Comparison of ENCODE assay signal across 11 cellular contexts in the genomic region with DNA sequence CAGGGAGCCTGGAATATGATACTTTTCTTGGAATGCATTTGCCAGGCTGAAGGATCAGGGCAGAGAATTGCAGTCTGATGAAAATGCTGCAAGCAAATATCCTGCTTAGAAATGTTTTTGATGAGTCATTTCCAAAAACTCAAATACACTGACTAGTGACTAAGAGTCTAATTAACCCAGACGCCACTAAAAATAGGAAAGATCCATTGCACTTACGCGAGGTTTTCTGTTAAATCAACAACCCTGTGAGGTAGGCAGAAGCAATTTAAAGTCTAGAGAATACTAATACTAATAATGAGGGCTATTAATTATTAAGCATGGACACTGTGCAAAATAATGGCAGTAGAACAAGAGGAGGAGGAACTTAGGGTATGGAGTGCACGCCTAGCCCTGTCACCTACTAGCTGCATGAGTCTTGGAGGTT.
DNase-seq lines count a peak whose midpoint lies in the region; ATAC-seq and TF ChIP-seq lines count a peak whose summit lies in the region.
"Had no signal": no experiment of that assay in that cellular context is flagged by ENCODE, and none has a peak within 500 bp of the region (broad histone marks: within the 10 kb centered on the region; RNA-seq: fewer than 3 reads in every experiment).

No MANE protein-coding gene starts in this region.

- intact Hi-C loops in thyroid gland (cut with DNase I), result no loop called here

- no peak overlapping the region for H3K4me3 ChIP-seq in thyroid gland (replicated peaks in 1 of 3)
- H3K4me3 ChIP-seq: HAP-1, testis had no signal

- no peaks in the 10 kb centered on the region for H3K4me1 ChIP-seq in thyroid gland
- H3K4me1 ChIP-seq: HAP-1, testis had no signal

- H3K27me3 ChIP-seq in thyroid gland, result no peaks in the 10 kb centered on the region
- H3K27me3 ChIP-seq: testis had no signal

- H3K9me3 ChIP-seq in thyroid gland, result no peaks in the 10 kb centered on the region
- H3K9me3 ChIP-seq: HAP-1, testis had no signal

- TF ChIP-seq POLR2A in thyroid gland (IDR thresholded peaks at IDR 0.05), result no peak

- DNase-seq in amniotic stem cell (lab: John Stamatoyannopoulos, UW) (peak; percentile 82), pulmonary artery endothelial cell (ENCODE audit: low read depth, low spot score) (peak; percentile 27), globus pallidus (ENCODE audit: low spot score) (no peak), thyroid gland (no peak), middle frontal gyrus (ENCODE audit: extremely low spot score, low spot score) (no peak)
- DNase-seq in stimulated activated CD4-positive, alpha-beta T cell treated with anti-CD3 and anti-CD28 coated beads, Interleukin-1b, Interleukin-23, amount 100 ng/mL, for 48 hours, result no peak
- DNase-seq: SW 1271, testis had no signal

- 55 to 63% methylated on average over 4 of the region's 4 CpGs for WGBS in thyroid gland, 2 donors

- ATAC-seq in GM18909 (IDR thresholded peaks at IDR 0.05; ENCODE audit: poor library complexity, unreplicated experiment) (peak; percentile 89), HG03175 (IDR thresholded peaks at IDR 0.05; ENCODE audit: unreplicated experiment) (peak; percentile 86)

- no peak overlapping the region for H3K27ac ChIP-seq in thyroid gland
- H3K27ac ChIP-seq: testis had no signal

- H3K36me3 ChIP-seq in thyroid gland, result no peaks in the 10 kb centered on the region
- H3K36me3 ChIP-seq: HAP-1 had no signal

- TF ChIP-seq CTCF in thyroid gland (IDR thresholded peaks at IDR 0.05), result no peak

Comparison
In these comparisons a context has a peak if more than half of its experiments do, and no peak if none do; other contexts are left out.
1. DNase-seq: peak in amniotic stem cell (single experiment) and pulmonary artery endothelial cell (single experiment); none in globus pallidus (single experiment), thyroid gland (0 of 2), middle frontal gyrus (single experiment) and stimulated activated CD4-positive, alpha-beta T cell treated with anti-CD3 and anti-CD28 coated beads, Interleukin-1b, Interleukin-23, amount 100 ng/mL, for 48 hours (single experiment).